In genomic region chr19:8221161-8221560, GRCh38 we compare ENCODE assay signal across 13 cellular contexts. TPM values are rescaled to one million over a fixed set of nuclear protein-coding genes. Genes with fewer than 3 reads are reported as not detected.
DNase-seq lines count a peak whose midpoint lies in the region; ATAC-seq, FAIRE-seq and TF ChIP-seq lines count a peak whose summit lies in the region.
"Had no signal": no experiment of that assay in that cellular context is flagged by ENCODE, and none has a peak within 500 bp of the region (broad histone marks: within the 10 kb centered on the region; RNA-seq: fewer than 3 reads in every experiment).

No MANE protein-coding gene starts in this region.

- H3K27me3 ChIP-seq in NT2/D1 (ENCODE audit: insufficient read depth, insufficient read length) (no peaks in the 10 kb centered on the region), pancreas (no peaks in the 10 kb centered on the region), Karpas-422 (ENCODE audit: low read length) (no peaks in the 10 kb centered on the region)

- H3K4me3 ChIP-seq in NT2/D1 (ENCODE audit: insufficient read length, low read depth) (no peak overlapping the region), pancreas (no peak overlapping the region), Karpas-422 (ENCODE audit: low read length) (no peak overlapping the region)
- H3K4me3 ChIP-seq: coronary artery had no signal

- H3K9ac ChIP-seq in NT2/D1 (ENCODE audit: insufficient read length, low read depth) (peak overlapping the region; percentile 24), Karpas-422 (ENCODE audit: low read length) (no peak overlapping the region)

- peak; percentile 61 to 80 (median 72) for ATAC-seq in pancreas

- FAIRE-seq in pancreas (lab: Jason Lieb, UNC), result no peak
- FAIRE-seq: GM19239, TTC549 had no signal

- H2AFZ ChIP-seq in Karpas-422 (ENCODE audit: low read length), result no peak overlapping the region

- H3K27ac ChIP-seq in pancreas (peak overlapping the region in 2 of 4 donors; percentile 10 to 41), Karpas-422 (ENCODE audit: low read length) (no peak overlapping the region)
- H3K27ac ChIP-seq: coronary artery had no signal

- no peaks in the 10 kb centered on the region for H4K20me1 ChIP-seq in Karpas-422 (ENCODE audit: insufficient read depth, low read depth, low read length)

- peak; percentile 57 for DNase-seq in DMS79 treated with DMSO at 0.1 percent for 48 hours (lab: John Stamatoyannopoulos, UW)
- no peak for DNase-seq in NT2/D1 (ENCODE audit: low read depth, low spot score)
- DNase-seq in foreskin melanocyte, result peak; percentile 88
- peak in 3 of 6 donors; percentile 39 to 63 (median 54) for DNase-seq in pancreas
- no peak for DNase-seq in NCI-H1417 treated with DMSO at 0.1 percent for 48 hours (lab: John Stamatoyannopoulos, UW)
- no peak for DNase-seq in SHP77 treated with DMSO at 0.1 percent for 48 hours (lab: John Stamatoyannopoulos, UW)
- DNase-seq in activated CD8-positive, alpha-beta memory T cell treated with anti-CD3 and anti-CD28 coated beads for 24 hours, result no peak
- DNase-seq in Karpas-422, result no peak
- DNase-seq: activated CD4-positive, alpha-beta T cell treated with anti-CD3 and anti-CD28 coated beads, Interleukin-2, amount 50 U/mL, for 48 hours; NCI-H510A treated with DMSO at 0.1 percent for 48 hours had no signal

- H3K36me3 ChIP-seq in NT2/D1 (ENCODE audit: insufficient read depth, insufficient read length, low read length), result peaks cover 42% of the 10 kb centered on the region
- no peaks in the 10 kb centered on the region for H3K36me3 ChIP-seq in pancreas
- H3K36me3 ChIP-seq in Karpas-422 (ENCODE audit: insufficient read depth, low read length), result no peaks in the 10 kb centered on the region

- intact Hi-C loops in pancreas (cut with DNase I), result no loop called here

- H3K9me2 ChIP-seq in Karpas-422 (replicated peaks; ENCODE audit: insufficient read depth, low read length), result no peaks in the 10 kb centered on the region

- H3K4me1 ChIP-seq in NT2/D1 (ENCODE audit: insufficient read depth, insufficient read length), result peaks cover 11% of the 10 kb centered on the region
- H3K4me1 ChIP-seq in pancreas, result peaks cover 0 to 10% (median 5%) of the 10 kb centered on the region in 3 donors
- no peaks in the 10 kb centered on the region for H3K4me1 ChIP-seq in Karpas-422 (ENCODE audit: low read length)

- no peaks in the 10 kb centered on the region for H3K9me3 ChIP-seq in NT2/D1 (ENCODE audit: insufficient read depth, low read length)
- no peaks in the 10 kb centered on the region for H3K9me3 ChIP-seq in pancreas
- no peaks in the 10 kb centered on the region for H3K9me3 ChIP-seq in Karpas-422 (ENCODE audit: low read length)

- no peaks in the 10 kb centered on the region for H3K79me2 ChIP-seq in Karpas-422 (ENCODE audit: low read length)

- TF ChIP-seq CTCF in pancreas (IDR thresholded peaks at IDR 0.05), result no peak

- H3K4me2 ChIP-seq in Karpas-422 (ENCODE audit: low read depth, low read length, poor library complexity, severe bottlenecking), result no peak overlapping the region

- 22 to 26% methylated on average over 6 of the region's 6 CpGs for WGBS in pancreas, 2 donors

RNA-seq across cellular contexts. Expression of gene CERS4, which starts 12.0 kb away (rescaled TPM):
- 10 to 100 TPM; 41.6 to 82.4 (median 62.1) TPM for total RNA-seq in pancreas
- polyA plus RNA-seq in pancreas, result 100 to 1,000 TPM in 1 of 2 donors, 10 to 100 TPM in 1; 72.1 to 118 TPM
- total RNA-seq in Karpas-422 (2014; rRNA removed; shearing (Covaris generic); ENCODE audit: low replicate concordance), result 66.3 and 105 TPM in 2 replicates

Comparison
In these comparisons a context has a peak if more than half of its experiments do, and no peak if none do; other contexts are left out.
1. DNase-seq: peak in DMS79 treated with DMSO at 0.1 percent for 48 hours (single experiment) and foreskin melanocyte (single experiment); none in NT2/D1 (single experiment), NCI-H1417 treated with DMSO at 0.1 percent for 48 hours (single experiment), SHP77 treated with DMSO at 0.1 percent for 48 hours (single experiment), activated CD8-positive, alpha-beta memory T cell treated with anti-CD3 and anti-CD28 coated beads for 24 hours (single experiment) and Karpas-422 (single experiment).